ENCODE assay signal across 1 cellular context in the genomic region with DNA sequence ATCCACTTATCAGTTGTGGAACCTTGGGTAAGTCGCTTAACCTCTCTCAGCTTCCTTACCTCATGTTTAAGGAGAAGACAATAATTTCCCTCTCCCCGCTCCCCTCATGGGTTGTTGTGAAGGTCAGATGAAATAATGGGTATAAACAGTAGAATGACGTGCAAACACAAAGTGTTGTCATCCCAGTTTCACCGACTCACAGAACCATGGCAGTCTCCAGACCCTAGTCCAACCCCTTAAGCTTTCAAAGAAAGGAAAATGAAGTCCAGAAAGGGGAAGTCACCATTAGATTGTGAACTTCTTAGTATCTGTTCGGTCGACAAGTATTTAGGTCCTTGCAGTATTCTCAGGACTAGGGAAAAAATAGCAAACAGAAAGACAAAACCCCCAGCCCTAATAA.
TF ChIP-seq lines count a peak whose summit lies in the region.

No MANE protein-coding gene starts in this region.

TF ChIP-seq in IMR-90, 13 proteins besides CTCF, POLR2A, EP300 and RAD21:
- TF ChIP-seq BHLHE40 (IDR thresholded peaks at IDR 0.05; ENCODE audit: low read depth, low read length) (no peak), MAFK (IDR thresholded peaks at IDR 0.05; ENCODE audit: low read depth, low read length) (no peak), SMC3 (IDR thresholded peaks at IDR 0.05; ENCODE audit: low read depth, low read length) (no peak)
- TF ChIP-seq, protein P1, sequence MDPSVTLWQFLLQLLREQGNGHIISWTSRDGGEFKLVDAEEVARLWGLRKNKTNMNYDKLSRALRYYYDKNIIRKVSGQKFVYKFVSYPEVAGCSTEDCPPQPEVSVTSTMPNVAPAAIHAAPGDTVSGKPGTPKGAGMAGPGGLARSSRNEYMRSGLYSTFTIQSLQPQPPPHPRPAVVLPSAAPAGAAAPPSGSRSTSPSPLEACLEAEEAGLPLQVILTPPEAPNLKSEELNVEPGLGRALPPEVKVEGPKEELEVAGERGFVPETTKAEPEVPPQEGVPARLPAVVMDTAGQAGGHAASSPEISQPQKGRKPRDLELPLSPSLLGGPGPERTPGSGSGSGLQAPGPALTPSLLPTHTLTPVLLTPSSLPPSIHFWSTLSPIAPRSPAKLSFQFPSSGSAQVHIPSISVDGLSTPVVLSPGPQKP (IDR thresholded peaks at IDR 0.05; ENCODE audit: borderline replicate concordance, low read depth, low read length) = no peak
TF ChIP-seq in IMR-90: peak in this region for 0.
